Comparison of ENCODE assay signal across 10 cellular contexts in genomic region chr5:149265559-149265958, GRCh38. TPM values are rescaled to one million over a fixed set of nuclear protein-coding genes. Genes with fewer than 3 reads are reported as not detected.
A peak's percentile ranks its signal among the peaks of the same experiment; 100 is the strongest.
DNase-seq lines count a peak whose midpoint lies in the region; ATAC-seq, FAIRE-seq and TF ChIP-seq lines count a peak whose summit lies in the region.
"Had no signal": no experiment of that assay in that cellular context is flagged by ENCODE, and none has a peak within 500 bp of the region (broad histone marks: within the 10 kb centered on the region; RNA-seq: fewer than 3 reads in every experiment).

No MANE protein-coding gene starts in this region.

- H3K4me1 ChIP-seq in GM12878 (ENCODE audit: control insufficient read depth, insufficient read depth, low read length) (no peaks in the 10 kb centered on the region), kidney (ENCODE audit: control insufficient read depth in 1 of 2, insufficient read depth in 1 of 2, low read depth in 1 of 2, low read length in 2 of 2) (no peaks in the 10 kb centered on the region)

- in situ Hi-C loops in GM12878 (cut with MboI) = no loop called here

- no peak overlapping the region for H3K9ac ChIP-seq in GM12878 (ENCODE audit: control insufficient read depth, insufficient read depth, low read length)
- H3K9ac ChIP-seq in kidney (ENCODE audit: low read length in 2 of 2) = no peak overlapping the region

- no peak for TF ChIP-seq POLR2A in GM12878 (IDR thresholded peaks at IDR 0.05; ENCODE audit: low read depth, low read length)

- TF ChIP-seq EP300 in GM12878 (IDR thresholded peaks at IDR 0.05; ENCODE audit: borderline replicate concordance in 1 of 2, control insufficient read depth in 1 of 2, low read depth in 2 of 2, low read length in 2 of 2) = no peak

- H3K79me2 ChIP-seq in GM12878 (ENCODE audit: control insufficient read depth, insufficient read depth, low read length) = no peaks in the 10 kb centered on the region

- H3K27ac ChIP-seq in GM12878 (ENCODE audit: control insufficient read depth, insufficient read depth) (no peak overlapping the region), kidney (ENCODE audit: low read depth in 2 of 2, low read length in 2 of 2) (no peak overlapping the region)

- H3K9me3 ChIP-seq in GM12878 (replicated peaks; ENCODE audit: control insufficient read depth, insufficient read depth, low read length) (peaks cover 3% of the 10 kb centered on the region; the same call in 2 of the 3 replicates), kidney (ENCODE audit: control insufficient read depth in 1 of 2, low read length in 2 of 2) (peaks cover 5 to 8% of the 10 kb centered on the region in 2 donors)

- peak; percentile 72 for DNase-seq in AG10803 (ENCODE audit: low read depth)
- DNase-seq in HPDE6-E6E7 (ENCODE audit: extremely low spot score) = peak; percentile 16
- DNase-seq in GM12878 (ENCODE audit: low read depth, low spot score) = no peak
- no peak for DNase-seq in left lobe of liver (ENCODE audit: low spot score)
- DNase-seq in kidney = no peak
- no peak for DNase-seq in GM19238 (ENCODE audit: insufficient read length, low spot score)
- no peak for DNase-seq in NCI-H187 treated with DMSO at 0.1 percent for 48 hours (lab: John Stamatoyannopoulos, UW)
- no peak for DNase-seq in T-helper 9 cell
- DNase-seq: naive thymus-derived CD4-positive, alpha-beta T cell had no signal

- BruUV-seq in GM12878 (replicated peaks; lab: Mats Ljungman, UMichigan) = no TSS peak

- POLR2A ChIA-PET in GM12878 (lab: Charles Lee) = no interaction called here

- SMC1A ChIA-PET in GM12878 (lab: Charles Lee; ENCODE audit: uncharacterized antibody, unreplicated experiment) = no interaction called here

- no peaks in the 10 kb centered on the region; a peak in 1 of 4 replicates for H3K27me3 ChIP-seq in GM12878 (replicated peaks in 1 of 2; ENCODE audit: control insufficient read depth in 2 of 2, insufficient read depth in 2 of 2, low read length in 1 of 2)

- intact Hi-C loops in GM12878 (cut with micrococcal nuclease; ENCODE audit: unreplicated experiment) = loop anchor here (5.0 kb wide), 2 partner anchors 123 to 523 kb away; partner anchors contain the start of gene ABLIM3
- intact Hi-C loops in kidney (cut with DNase I) = no loop called here

- no peak for TF ChIP-seq RAD21 in GM12878 (IDR thresholded peaks at IDR 0.05; ENCODE audit: insufficient read depth, low read depth, low read length)

- FAIRE-seq in GM12878 (lab: Jason Lieb, UNC) = no peak
- no peak for FAIRE-seq in kidney (lab: Jason Lieb, UNC)

- peak; percentile 57 for TF ChIP-seq CTCF in AG10803 (conservative IDR thresholded peaks at IDR 0.05; ENCODE audit: low read length)
- TF ChIP-seq CTCF in GM12878 (IDR thresholded peaks at IDR 0.05 in 2 of 3, conservative IDR thresholded peaks at IDR 0.05 in 1 of 3; ENCODE audit: control insufficient read depth in 2 of 3, extremely low read depth in 1 of 3, insufficient read depth in 1 of 3, low read depth in 3 of 3, low read length in 3 of 3) = 0 out of 6 replicates have a peak, but pooled peaks of 2 of the 3 experiments have one; percentile 1 to 4
- no peak for TF ChIP-seq CTCF in kidney (IDR thresholded peaks at IDR 0.05; ENCODE audit: borderline replicate concordance, extremely low read depth, insufficient read depth)

- RAD21 ChIA-PET in GM12878 (lab: Charles Lee; ENCODE audit: unreplicated experiment) = interaction anchor here (0.6 kb wide), 1 partner anchor 595 kb away, joined by 3 read pairs; no protein-coding TSS in a partner anchor

- no peak overlapping the region for H3K4me3 ChIP-seq in AG10803 (ENCODE audit: low read length)
- H3K4me3 ChIP-seq in GM12878 = no peak overlapping the region
- no peak overlapping the region for H3K4me3 ChIP-seq in kidney (ENCODE audit: low read length in 2 of 2)

- ATAC-seq in GM12878 (no peak), left lobe of liver (peak; percentile 6)
- ATAC-seq: naive thymus-derived CD4-positive, alpha-beta T cell had no signal

- H4K20me1 ChIP-seq in GM12878 (ENCODE audit: control insufficient read depth, insufficient read depth) = no peaks in the 10 kb centered on the region

- WGBS in GM12878 (ENCODE audit: insufficient coverage, insufficient replicate concordance, low lambda C conversion rate, missing lambda C conversion rate) = 3% methylated on average over 5 of the region's 5 CpGs

- no peaks in the 10 kb centered on the region for H3K36me3 ChIP-seq in GM12878 (ENCODE audit: control insufficient read depth in 2 of 2, insufficient read depth in 2 of 2, low read length in 1 of 2)
- H3K36me3 ChIP-seq in kidney (ENCODE audit: control insufficient read depth in 1 of 2, insufficient read depth in 2 of 2, low read length in 2 of 2) = no peaks in the 10 kb centered on the region

- CTCF ChIA-PET in GM12878 (lab: Yijun Ruan, JAX) = interaction anchor here (0.6 to 1.5 kb wide), 5 partner anchors 43 to 1378 kb away, joined by 3 read pairs; no protein-coding TSS in a partner anchor

- no peak overlapping the region for H2AFZ ChIP-seq in GM12878 (ENCODE audit: control insufficient read depth, low read depth, low read length)

- H3K4me2 ChIP-seq in GM12878 (ENCODE audit: control insufficient read depth, insufficient read depth) = no peak overlapping the region

TF ChIP-seq in GM12878, 131 proteins besides CTCF, POLR2A, EP300 and RAD21:
- TF ChIP-seq RUNX3 (IDR thresholded peaks at IDR 0.05; ENCODE audit: low read length) = no peak
- TF ChIP-seq PAX5 (IDR thresholded peaks at IDR 0.05; ENCODE audit: borderline replicate concordance, low read depth, low read length) = no peak
TF ChIP-seq in GM12878: peak in this region for 0.

RNA-seq across cellular contexts. Expression of gene AFAP1L1, which starts 6.1 kb away (rescaled TPM):
- total RNA-seq in GM12878 (2013; cell fraction: nucleolus; rRNA removed) = not detected in 2 replicates
- total RNA-seq in GM12878 (2014; rRNA removed) = not detected in 2 replicates
- total RNA-seq in GM12878 (2014; rRNA removed; fragmentation: Illumina TruSeq; extraction: Trizol) = not detected in 2 replicates
- total RNA-seq in GM12878 (2021) = not detected in 2 replicates
- not detected for polyA plus RNA-seq in GM12878 (2011; ENCODE audit: low read depth)
- polyA plus RNA-seq in GM12878 (2011; rRNA removed) = not detected in 2 replicates
- polyA plus RNA-seq in GM12878 (2011; cell fraction: cytosol; rRNA removed) = not detected in 2 replicates
- polyA plus RNA-seq in GM12878 (2011; cell fraction: nucleus; rRNA removed) = not detected in 2 replicates
- 0.06 TPM in 1 of 2 replicates, not detected in the other for polyA plus RNA-seq in GM12878 (2012)
- not detected in 2 replicates for polyA plus RNA-seq in GM12878 (2014; fragmentation: Illumina TruSeq; extraction: Trizol)
- polyA plus RNA-seq in GM12878 (2014; fragmentation: Nextera tagmentation; extraction: Ambion mirVana) = under 1 TPM in 1 of 2 experiments, not detected in 1; 0.11 TPM
- not detected in 2 replicates for polyA plus RNA-seq in GM12878 (2014; rRNA removed)
- polyA plus RNA-seq in GM12878 (2016; fragmentation: Nextera tagmentation; extraction: Ambion mirVana) = not detected
- polyA minus RNA-seq in GM12878 (2011; rRNA and poly(A)+ RNA removed) = not detected in 2 replicates
- polyA minus RNA-seq in GM12878 (2011; cell fraction: cytosol; rRNA and poly(A)+ RNA removed) = not detected in 2 replicates
- not detected in 2 replicates for polyA minus RNA-seq in GM12878 (2011; cell fraction: nucleus; rRNA and poly(A)+ RNA removed)
- 2.6 TPM for total RNA-seq in left lobe of liver
- total RNA-seq in kidney = 14.8 TPM
- polyA plus RNA-seq in kidney (ENCODE audit: insufficient read depth, low read depth, low replicate concordance) = 4.8 TPM
- total RNA-seq: activated T-helper 2 cell treated with anti-CD3 and anti-CD28 coated beads, Interferon-gamma antibody, Interleukin-2, Interleukin-4, amounts not matched to agents 10 μg/mL and 5 μg/mL and 100 μg/mL, durations not matched to agents 14 hours and 24 hours and 36 hours had no signal

Comparison
In these comparisons a context has a peak if more than half of its experiments do, and no peak if none do; other contexts are left out.
1. DNase-seq: peak in AG10803 (single experiment) and HPDE6-E6E7 (single experiment); none in GM12878 (single experiment), left lobe of liver (single experiment), kidney (single experiment), GM19238 (single experiment), NCI-H187 treated with DMSO at 0.1 percent for 48 hours (single experiment) and T-helper 9 cell (single experiment).